In the genomic region with DNA sequence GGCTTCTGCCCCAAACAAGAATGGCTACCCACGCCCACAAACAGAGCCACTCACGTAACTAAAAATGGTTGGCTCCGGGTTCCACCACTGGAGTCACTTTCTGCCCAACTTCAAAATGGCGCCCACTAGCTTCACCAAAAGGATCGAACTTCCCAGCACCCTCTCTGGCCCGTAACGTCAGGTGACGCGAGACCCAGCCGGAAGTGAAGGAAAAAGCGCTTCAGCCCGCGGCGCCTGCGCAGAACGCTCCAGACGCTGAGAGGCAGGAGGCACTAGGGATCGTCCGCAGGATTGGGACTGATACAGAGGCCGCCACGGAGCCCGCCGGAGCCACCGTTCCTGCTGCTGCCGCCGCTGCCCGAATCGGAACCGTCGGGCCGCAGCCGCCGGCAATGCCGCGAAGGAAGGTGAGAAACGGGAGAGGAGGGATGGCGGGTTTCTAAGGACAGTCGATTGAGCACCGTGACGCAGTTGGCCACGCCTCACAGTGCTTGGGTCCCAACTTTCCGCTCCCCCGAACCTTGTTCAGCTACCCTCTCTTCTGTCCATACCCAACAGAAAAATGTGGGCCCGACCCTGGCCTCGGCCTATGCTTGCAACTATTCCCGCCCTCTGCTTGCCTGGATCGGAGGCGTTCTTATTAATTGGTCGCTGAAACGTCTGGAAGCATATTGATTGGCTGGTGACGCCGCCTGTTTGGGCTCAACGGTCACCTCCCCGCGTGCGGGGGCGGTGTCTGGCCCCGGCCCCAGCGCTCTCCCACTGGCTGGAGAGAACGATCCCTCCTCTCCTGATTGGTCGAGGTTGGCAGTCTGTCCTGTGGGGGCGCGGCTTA, we compare ENCODE assay signal across 8 cellular contexts. TPM values are rescaled to one million over a fixed set of nuclear protein-coding genes. Genes with fewer than 3 reads are reported as not detected.
DNase-seq lines count a peak whose midpoint lies in the region; ATAC-seq, FAIRE-seq and TF ChIP-seq lines count a peak whose summit lies in the region.

A gene (plus strand): TSS at position 239 of the 835 bp plus-strand sequence. CDS start 154 bp downstream, at position 393.

- ATAC-seq in GM18907 (IDR thresholded peaks at IDR 0.05; ENCODE audit: unreplicated experiment) (peak; percentile 89), HG03159 (IDR thresholded peaks at IDR 0.05; ENCODE audit: unreplicated experiment) (peak; percentile 92)

- peak; percentile 96 for DNase-seq in AG04449 (ENCODE audit: low read depth, low spot score)
- DNase-seq in NCI-H2227 treated with DMSO at 0.1 percent for 48 hours (lab: John Stamatoyannopoulos, UW) = peak; percentile 99
- peak; percentile 97 for DNase-seq in bronchial epithelial cell (ENCODE audit: low read depth)

- TF ChIP-seq CTCF in AG04449 (IDR thresholded peaks at IDR 0.05; ENCODE audit: insufficient read depth, low read length, missing control alignments) (no peak), WI38 (IDR thresholded peaks at IDR 0.05; ENCODE audit: low read depth, low read length) (no peak), bronchial epithelial cell (IDR thresholded peaks at IDR 0.05; ENCODE audit: insufficient read depth, low read length, severe bottlenecking) (no peak)

- peaks cover 7% of the 10 kb centered on the region for H3K4me1 ChIP-seq in iPS-20b (ENCODE audit: insufficient read depth, low read length)

- H3K4me3 ChIP-seq in AG04449 (ENCODE audit: low read depth, low read length) = peak within 1 kb of the TSS; percentile 100
- peak within 1 kb of the TSS; percentile 100 for H3K4me3 ChIP-seq in WI38 (ENCODE audit: low read depth, low read length)
- H3K4me3 ChIP-seq in bronchial epithelial cell (ENCODE audit: low read depth, low read length) = peak within 1 kb of the TSS; percentile 77
- H3K4me3 ChIP-seq in iPS-20b (ENCODE audit: low read length) = peak within 1 kb of the TSS; percentile 90
- peak within 1 kb of the TSS; percentile 78 to 100 (median 95) for H3K4me3 ChIP-seq in skin epidermis

- H3K9me3 ChIP-seq in iPS-20b (ENCODE audit: insufficient read depth, low read depth, low read length) = no peaks in the 10 kb centered on the region

- POLR2A ChIA-PET in AG04449 (lab: Yijun Ruan, JAX) = interaction anchor here (0.7 to 1.3 kb wide), 4 partner anchors 12 to 142 kb away, joined by 3 to 5 read pairs (median 4); no protein-coding TSS in a partner anchor

- CTCF ChIA-PET in AG04449 (lab: Yijun Ruan, JAX) = interaction anchor here (0.6 to 2.2 kb wide), 9 partner anchors 10 to 232 kb away, joined by 3 to 7 read pairs (median 4); no protein-coding TSS in a partner anchor

- H3K27ac ChIP-seq in iPS-20b (ENCODE audit: low read length) (peak within 1 kb of the TSS; percentile 95), skin epidermis (peak within 1 kb of the TSS; percentile 78 to 100 (median 98))

- peak; percentile 73 for FAIRE-seq in bronchial epithelial cell (lab: Jason Lieb, UNC)

- H3K27me3 ChIP-seq in bronchial epithelial cell (ENCODE audit: control insufficient read depth, insufficient read depth, low read length) (no peaks in the 10 kb centered on the region), iPS-20b (ENCODE audit: insufficient read depth, low read length) (peaks cover 3% of the 10 kb centered on the region; the same call in 1 of the 2 replicates)

- H3K36me3 ChIP-seq in bronchial epithelial cell (ENCODE audit: control insufficient read depth, insufficient read depth, low read length) (peaks cover 9% of the 10 kb centered on the region), iPS-20b (ENCODE audit: insufficient read depth, low read depth, low read length) (peaks cover 35% of the 10 kb centered on the region)

- peak within 1 kb of the TSS; percentile 99 for H3K9ac ChIP-seq in iPS-20b (ENCODE audit: low read depth, low read length)

RNA-seq across cellular contexts. Expression of the gene that starts here (rescaled TPM):
- total RNA-seq in bronchial epithelial cell = 12.4 and 18.8 TPM in 2 replicates

Comparison
In these comparisons a context has a peak if more than half of its experiments do, and no peak if none do; other contexts are left out.
1. Peak in every context shown above with its lines: DNase-seq, ATAC-seq, H3K4me3 ChIP-seq and H3K27ac ChIP-seq.